18 cellular contexts compared by ENCODE assay signal in genomic region chr3:11037241-11037873, GRCh38. TPM values are rescaled to one million over a fixed set of nuclear protein-coding genes. Genes with fewer than 3 reads are reported as not detected.
A peak's percentile ranks its signal among the peaks of the same experiment; 100 is the strongest.
DNase-seq lines count a peak whose midpoint lies in the region; ATAC-seq and TF ChIP-seq lines count a peak whose summit lies in the region.
"Had no signal": no experiment of that assay in that cellular context is flagged by ENCODE, and none has a peak within 500 bp of the region (broad histone marks: within the 10 kb centered on the region; RNA-seq: fewer than 3 reads in every experiment).

No MANE protein-coding gene starts in this region.

- peaks cover 10% of the 10 kb centered on the region for H3K27me3 Mint-ChIP-seq in endothelial cell (ENCODE audit: unreplicated experiment)
- peaks cover 50% of the 10 kb centered on the region for H3K27me3 Mint-ChIP-seq in activated naive CD8-positive, alpha-beta T cell treated with anti-CD3 and anti-CD28 coated beads, Interleukin-2, amount 50 U/mL, for 24 hours

- H3K27ac Mint-ChIP-seq in endothelial cell (ENCODE audit: unreplicated experiment): peak overlapping the region; percentile 97
- no peak overlapping the region for H3K27ac Mint-ChIP-seq in activated naive CD8-positive, alpha-beta T cell treated with anti-CD3 and anti-CD28 coated beads, Interleukin-2, amount 50 U/mL, for 24 hours
- H3K27ac Mint-ChIP-seq: CD8-positive, alpha-beta memory T cell had no signal

- TF ChIP-seq CTCF in endothelial cell (IDR thresholded peaks at IDR 0.05; ENCODE audit: unreplicated experiment): no peak

- H3K9me3 Mint-ChIP-seq in endothelial cell (ENCODE audit: unreplicated experiment): no peaks in the 10 kb centered on the region
- no peaks in the 10 kb centered on the region for H3K9me3 Mint-ChIP-seq in activated naive CD8-positive, alpha-beta T cell treated with anti-CD3 and anti-CD28 coated beads, Interleukin-2, amount 50 U/mL, for 24 hours
- H3K9me3 Mint-ChIP-seq: CD8-positive, alpha-beta memory T cell had no signal

- H3K27ac ChIP-seq in caudate nucleus (ENCODE audit: low read depth, low read length) (peak overlapping the region; percentile 61), substantia nigra (ENCODE audit: low read depth, low read length, poor library complexity, severe bottlenecking) (peak overlapping the region; percentile 17)

- no peak overlapping the region for H3K4me3 Mint-ChIP-seq in endothelial cell (ENCODE audit: unreplicated experiment)
- H3K4me3 Mint-ChIP-seq in activated naive CD8-positive, alpha-beta T cell treated with anti-CD3 and anti-CD28 coated beads, Interleukin-2, amount 50 U/mL, for 24 hours: no peak overlapping the region
- H3K4me3 Mint-ChIP-seq: CD8-positive, alpha-beta memory T cell had no signal

- H3K36me3 Mint-ChIP-seq in endothelial cell (ENCODE audit: low read depth, unreplicated experiment): peaks cover 14% of the 10 kb centered on the region
- H3K36me3 Mint-ChIP-seq in activated naive CD8-positive, alpha-beta T cell treated with anti-CD3 and anti-CD28 coated beads, Interleukin-2, amount 50 U/mL, for 24 hours (ENCODE audit: low read depth): no peaks in the 10 kb centered on the region

- no peak for ATAC-seq in HG02981 (IDR thresholded peaks at IDR 0.05; ENCODE audit: unreplicated experiment)
- ATAC-seq in activated naive CD8-positive, alpha-beta T cell treated with anti-CD3 and anti-CD28 coated beads, Interleukin-2, amount 50 U/mL, for 24 hours: no peak

- DNase-seq in caudate nucleus (lab: John Stamatoyannopoulos, UW): peak in 24 of 61 donors; percentile 5 to 54 (median 34)
- DNase-seq in endothelial cell (ENCODE audit: low spot score): peak; percentile 51
- peak; percentile 37 for DNase-seq in medulla oblongata (ENCODE audit: extremely low spot score)
- DNase-seq in substantia nigra (lab: John Stamatoyannopoulos, UW): peak in 26 of 49 donors; percentile 5 to 49 (median 21)
- DNase-seq in activated naive CD8-positive, alpha-beta T cell treated with anti-CD3 and anti-CD28 coated beads, Interleukin-2, amount 50 U/mL, for 24 hours: no peak
- no peak for DNase-seq in NCI-H1436 (lab: John Stamatoyannopoulos, UW)
- DNase-seq: CD8-positive, alpha-beta memory T cell; DMS53; EL; KG1; NCI-H1436 treated with DMSO at 0.1 percent for 48 hours; NCI-H2029; NCI-H774; RPMI8226; SHP77 treated with DMSO at 0.1 percent for 48 hours; SK-N-SH had no signal

- peaks cover 59% of the 10 kb centered on the region for H3K4me1 Mint-ChIP-seq in endothelial cell (ENCODE audit: unreplicated experiment)
- no peaks in the 10 kb centered on the region for H3K4me1 Mint-ChIP-seq in activated naive CD8-positive, alpha-beta T cell treated with anti-CD3 and anti-CD28 coated beads, Interleukin-2, amount 50 U/mL, for 24 hours
- H3K4me1 Mint-ChIP-seq: CD8-positive, alpha-beta memory T cell had no signal

RNA-seq across cellular contexts. Expression of gene SLC6A1, which starts 44.8 kb away (rescaled TPM):
- 7.5 TPM for total RNA-seq in endothelial cell (ENCODE audit: unreplicated experiment)
- total RNA-seq: CD8-positive, alpha-beta memory T cell; NCI-H460 had no signal

Comparison
In these comparisons a context has a peak if more than half of its experiments do, and no peak if none do; other contexts are left out.
1. DNase-seq: peak in endothelial cell (single experiment), medulla oblongata (single experiment) and substantia nigra (26 of 49); none in activated naive CD8-positive, alpha-beta T cell treated with anti-CD3 and anti-CD28 coated beads, Interleukin-2, amount 50 U/mL, for 24 hours (single experiment) and NCI-H1436 (single experiment).